Comparison of ENCODE assay signal across 19 cellular contexts in the genomic region with DNA sequence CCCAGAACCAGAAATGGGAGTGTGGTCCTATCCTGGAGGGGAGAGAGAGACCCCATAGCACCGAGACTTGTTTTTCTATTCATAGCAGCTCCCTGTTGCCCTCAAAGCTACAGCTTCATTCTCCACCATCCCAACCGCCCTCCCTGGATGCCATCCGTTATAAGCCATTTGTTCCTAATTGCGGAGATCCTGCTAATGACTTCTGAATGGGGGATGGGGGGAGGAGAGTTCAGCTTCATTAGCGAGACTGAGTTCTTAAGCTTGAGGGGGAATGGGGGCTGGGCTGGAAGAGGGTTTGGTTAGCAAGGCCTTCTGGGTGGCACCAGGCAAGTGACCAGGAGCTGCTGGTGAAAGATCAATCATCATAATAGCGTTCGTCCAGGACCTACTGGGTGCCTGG.
"Had no signal": no experiment of that assay in that cellular context is flagged by ENCODE, and none has a peak within 500 bp of the region (broad histone marks: within the 10 kb centered on the region; RNA-seq: fewer than 3 reads in every experiment).

No MANE protein-coding gene starts in this region.

- H3K4me3 Mint-ChIP-seq: naive thymus-derived CD8-positive, alpha-beta T cell; type B pancreatic cell had no signal

- H3K27me3 Mint-ChIP-seq: naive thymus-derived CD8-positive, alpha-beta T cell; type B pancreatic cell had no signal

- H3K36me3 ChIP-seq: thoracic aorta had no signal

- H3K9me3 ChIP-seq: heart left ventricle, mucosa of descending colon, stomach, thoracic aorta had no signal

- H3K36me3 Mint-ChIP-seq: naive thymus-derived CD8-positive, alpha-beta T cell had no signal

- H3K27me3 ChIP-seq: dorsolateral prefrontal cortex, heart left ventricle, stomach had no signal

- H3K9me3 Mint-ChIP-seq: naive thymus-derived CD8-positive, alpha-beta T cell; type B pancreatic cell had no signal

- DNase-seq: cortex of kidney; dorsolateral prefrontal cortex; effector CD8-positive, alpha-beta T cell; foreskin melanocyte; heart left ventricle; hippocampal formation; left colon; mucosa of descending colon; naive thymus-derived CD8-positive, alpha-beta T cell; posterior cingulate gyrus; small intestine; stimulated activated CD4-positive, alpha-beta T cell treated with anti-CD3 and anti-CD28 coated beads, Interleukin-12 subunit alpha, Interleukin-12 subunit beta, amount 100 ng/mL, for 4 hours; stimulated activated naive CD4-positive, alpha-beta T cell; stomach; substantia nigra had no signal

- H3K27ac Mint-ChIP-seq: type B pancreatic cell had no signal

- ATAC-seq: heart left ventricle; left colon; mucosa of descending colon; naive thymus-derived CD8-positive, alpha-beta T cell; right cardiac atrium had no signal

- FAIRE-seq: small intestine, urothelium cell line had no signal

- H3K27ac ChIP-seq: heart left ventricle, thoracic aorta had no signal

- H3K4me3 ChIP-seq: dorsolateral prefrontal cortex, heart left ventricle, mucosa of descending colon, stomach, thoracic aorta had no signal
